Comparison of ENCODE assay signal across 29 cellular contexts in genomic region chr5:137815202-137815990, GRCh38. TPM values are rescaled to one million over a fixed set of nuclear protein-coding genes. Genes with fewer than 3 reads are reported as not detected.
DNase-seq lines count a peak whose midpoint lies in the region; ATAC-seq and TF ChIP-seq lines count a peak whose summit lies in the region.
"Had no signal": no experiment of that assay in that cellular context is flagged by ENCODE, and none has a peak within 500 bp of the region (broad histone marks: within the 10 kb centered on the region; RNA-seq: fewer than 3 reads in every experiment).

No MANE protein-coding gene starts in this region.

- H3K36me3 ChIP-seq in heart left ventricle (peaks cover 0 to 26% (median 7%) of the 10 kb centered on the region in 9 donors), right atrium auricular region (peaks cover 2% of the 10 kb centered on the region), gastroesophageal sphincter (no peaks in the 10 kb centered on the region), parathyroid adenoma (ENCODE audit: control insufficient read depth, insufficient read depth, low read length) (no peaks in the 10 kb centered on the region), neural progenitor cell (no peaks in the 10 kb centered on the region)
- H3K36me3 ChIP-seq: colonic mucosa, neutrophil, stomach had no signal

- H3K9me3 Mint-ChIP-seq in neural progenitor cell = peaks cover 2% of the 10 kb centered on the region

- H3K4me3 Mint-ChIP-seq in neural progenitor cell = no peak overlapping the region
- H3K4me3 Mint-ChIP-seq: activated B cell treated with CpG ODN at 0.5 μM for 24 hours had no signal

- H3F3A ChIP-seq in neural progenitor cell (ENCODE audit: low read depth) = no peaks in the 10 kb centered on the region

- H3K79me2 ChIP-seq in parathyroid adenoma (peaks cover 28% of the 10 kb centered on the region), neural progenitor cell (ENCODE audit: low read depth) (no peaks in the 10 kb centered on the region)

- TF ChIP-seq CTCF in heart left ventricle (IDR thresholded peaks at IDR 0.05) (no peak), right atrium auricular region (IDR thresholded peaks at IDR 0.05) (no peak), gastroesophageal sphincter (IDR thresholded peaks at IDR 0.05) (no peak), parathyroid adenoma (IDR thresholded peaks at IDR 0.05) (no peak), neural progenitor cell (IDR thresholded peaks at IDR 0.05) (no peak)

- no peak overlapping the region for H3K27ac Mint-ChIP-seq in neural progenitor cell
- H3K27ac Mint-ChIP-seq: activated B cell treated with CpG ODN at 0.5 μM for 24 hours had no signal

- peaks cover 0 to 28% (median 11%) of the 10 kb centered on the region in 12 donors for H3K4me1 ChIP-seq in heart left ventricle
- peaks cover 0 to 11% of the 10 kb centered on the region in 2 donors for H3K4me1 ChIP-seq in right atrium auricular region
- H3K4me1 ChIP-seq in gastroesophageal sphincter = peaks cover 0 to 16% (median 0%) of the 10 kb centered on the region in 3 donors
- H3K4me1 ChIP-seq in parathyroid adenoma = peaks cover 31% of the 10 kb centered on the region
- H3K4me1 ChIP-seq in neural progenitor cell = peaks cover 4% of the 10 kb centered on the region
- H3K4me1 ChIP-seq: colonic mucosa, tibial nerve had no signal

- no peaks in the 10 kb centered on the region for H3K4me1 Mint-ChIP-seq in neural progenitor cell
- H3K4me1 Mint-ChIP-seq: activated B cell treated with CpG ODN at 0.5 μM for 24 hours had no signal

- no peaks in the 10 kb centered on the region for H3K27me3 Mint-ChIP-seq in neural progenitor cell (ENCODE audit: insufficient read depth, low read depth)
- H3K27me3 Mint-ChIP-seq: activated B cell treated with CpG ODN at 0.5 μM for 24 hours had no signal

- no peak for DNase-seq in heart left ventricle
- no peak for DNase-seq in right atrium auricular region (ENCODE audit: low spot score)
- no peak for DNase-seq in neural progenitor cell (ENCODE audit: low spot score)
- DNase-seq: activated B cell treated with CpG ODN at 0.5 μM for 24 hours; activated CD4-positive, alpha-beta T cell treated with anti-CD3 and anti-CD28 coated beads, Interleukin-2, amount 50 U/mL, for 48 hours; activated CD8-positive, alpha-beta memory T cell treated with anti-CD3 and anti-CD28 coated beads, Interleukin-2, amount 50 U/mL, for 48 hours; activated effector memory CD4-positive, alpha-beta T cell treated with Interleukin-2 at 50 U/mL for 16 hours; colonic mucosa; EL; glutamatergic neuron; NCI-H1417 treated with DMSO at 0.1 percent for 48 hours; NCI-H2171 treated with DMSO at 0.1 percent for 48 hours; NCI-H69; retina; RPMI8226; stomach; T1000 had no signal

- no peak for TF ChIP-seq POLR2A in heart left ventricle (IDR thresholded peaks at IDR 0.05)
- no peak for TF ChIP-seq POLR2A in gastroesophageal sphincter (IDR thresholded peaks at IDR 0.05)

- 34 to 48% (median 38%) methylated on average over 3 of the region's 3 CpGs for WGBS in heart left ventricle, 4 donors
- WGBS in gastroesophageal sphincter (ENCODE audit: low coverage in 1 of 2), 2 donors = 6 to 23% methylated on average over 2 of the region's 3 CpGs

- peak; percentile 28 to 55 (median 42) for ATAC-seq in heart left ventricle
- ATAC-seq in gastroesophageal sphincter = peak; percentile 57
- no peak for ATAC-seq in HG03378 (IDR thresholded peaks at IDR 0.05; ENCODE audit: unreplicated experiment)
- ATAC-seq in GM18867 (IDR thresholded peaks at IDR 0.05; ENCODE audit: unreplicated experiment) = no peak
- ATAC-seq in HG03135 (IDR thresholded peaks at IDR 0.05; ENCODE audit: unreplicated experiment) = no peak
- ATAC-seq: HepG2, left lobe of liver had no signal

- H3K9ac ChIP-seq in parathyroid adenoma = no peak overlapping the region
- H3K9ac ChIP-seq in neural progenitor cell = no peak overlapping the region

- intact Hi-C loops in heart left ventricle (cut with DNase I) = no loop called here

- H3K27me3 ChIP-seq in heart left ventricle = no peaks in the 10 kb centered on the region
- H3K27me3 ChIP-seq in right atrium auricular region = no peaks in the 10 kb centered on the region
- no peaks in the 10 kb centered on the region for H3K27me3 ChIP-seq in gastroesophageal sphincter
- no peaks in the 10 kb centered on the region for H3K27me3 ChIP-seq in parathyroid adenoma (ENCODE audit: control insufficient read depth, insufficient read depth, low read length)
- H3K27me3 ChIP-seq in neural progenitor cell = no peaks in the 10 kb centered on the region
- H3K27me3 ChIP-seq: colonic mucosa, neutrophil, stomach, tibial nerve had no signal

- H3K36me3 Mint-ChIP-seq in neural progenitor cell = no peaks in the 10 kb centered on the region

- H3K27ac ChIP-seq in heart left ventricle (peak overlapping the region in 10 of 12 donors; percentile 0 to 55 (median 44)), right atrium auricular region (peak overlapping the region in 1 of 2 donors; percentile 34), gastroesophageal sphincter (peak overlapping the region; percentile 33 to 61 (median 56)), parathyroid adenoma (peak overlapping the region; percentile 65), neural progenitor cell (no peak overlapping the region)
- H3K27ac ChIP-seq: colonic mucosa, neutrophil, tibial nerve had no signal

- H3K9me3 ChIP-seq in heart left ventricle (no peaks in the 10 kb centered on the region), right atrium auricular region (no peaks in the 10 kb centered on the region), gastroesophageal sphincter (no peaks in the 10 kb centered on the region), parathyroid adenoma (ENCODE audit: control insufficient read depth, low read length) (no peaks in the 10 kb centered on the region), neural progenitor cell (ENCODE audit: low read depth) (no peaks in the 10 kb centered on the region)
- H3K9me3 ChIP-seq: colonic mucosa, neutrophil, stomach, tibial nerve had no signal

- H4K20me1 ChIP-seq in neural progenitor cell (ENCODE audit: low read depth) = no peaks in the 10 kb centered on the region

- H3K4me3 ChIP-seq in heart left ventricle (no peak overlapping the region), right atrium auricular region (no peak overlapping the region), gastroesophageal sphincter (no peak overlapping the region), parathyroid adenoma (ENCODE audit: low read depth, low read length) (no peak overlapping the region), neural progenitor cell (no peak overlapping the region)
- H3K4me3 ChIP-seq: colonic mucosa, stomach, tibial nerve had no signal

- H3K4me2 ChIP-seq in parathyroid adenoma (ENCODE audit: low read length) (no peak overlapping the region), neural progenitor cell (no peak overlapping the region)

- TF ChIP-seq EP300 in gastroesophageal sphincter (IDR thresholded peaks at IDR 0.05) = no peak

- no peak overlapping the region for H2AFZ ChIP-seq in parathyroid adenoma
- H2AFZ ChIP-seq in neural progenitor cell (replicated peaks) = no peak overlapping the region

RNA-seq across cellular contexts. Expression of gene MYOT, which starts 52.3 kb away (rescaled TPM):
- 100 to 1,000 TPM in 2 of 9 donors, 10 to 100 TPM in 6, 1 to 10 TPM in 1; 6.2 to 374 (median 27.7) TPM for total RNA-seq in heart left ventricle
- 100 to 1,000 TPM in 1 of 2 donors, 1 to 10 TPM in 1; 9.7 to 276 TPM for polyA plus RNA-seq in heart left ventricle
- 10 to 100 TPM; 29.7 to 55.4 TPM for total RNA-seq in right atrium auricular region
- 10 to 100 TPM; 16.6 to 38.9 (median 32.8) TPM for total RNA-seq in gastroesophageal sphincter
- total RNA-seq in neural progenitor cell (ENCODE audit: low replicate concordance) = not detected in 2 replicates
- total RNA-seq: activated B cell treated with CpG ODN at 0.5 μM for 24 hours, H1, HepG2, left lobe of liver, MCF 10A had no signal
- polyA plus RNA-seq: BJ, H1, HepG2 had no signal

Comparison
In these comparisons a context has a peak if more than half of its experiments do, and no peak if none do; other contexts are left out.
1. ATAC-seq: peak in heart left ventricle (4 of 4) and gastroesophageal sphincter (single experiment); none in HG03378 (single experiment), GM18867 (single experiment) and HG03135 (single experiment).